In genomic region chr5:56910123-56910951, GRCh38 we compare ENCODE assay signal across 1 cellular context.
A peak's percentile ranks its signal among the peaks of the same experiment; 100 is the strongest.
TF ChIP-seq lines count a peak whose summit lies in the region.

No MANE protein-coding gene starts in this region.

TF ChIP-seq in K562, 482 proteins besides CTCF, POLR2A, EP300 and RAD21 (continued from another document and continues in another):
- TF ChIP-seq, protein P1, sequence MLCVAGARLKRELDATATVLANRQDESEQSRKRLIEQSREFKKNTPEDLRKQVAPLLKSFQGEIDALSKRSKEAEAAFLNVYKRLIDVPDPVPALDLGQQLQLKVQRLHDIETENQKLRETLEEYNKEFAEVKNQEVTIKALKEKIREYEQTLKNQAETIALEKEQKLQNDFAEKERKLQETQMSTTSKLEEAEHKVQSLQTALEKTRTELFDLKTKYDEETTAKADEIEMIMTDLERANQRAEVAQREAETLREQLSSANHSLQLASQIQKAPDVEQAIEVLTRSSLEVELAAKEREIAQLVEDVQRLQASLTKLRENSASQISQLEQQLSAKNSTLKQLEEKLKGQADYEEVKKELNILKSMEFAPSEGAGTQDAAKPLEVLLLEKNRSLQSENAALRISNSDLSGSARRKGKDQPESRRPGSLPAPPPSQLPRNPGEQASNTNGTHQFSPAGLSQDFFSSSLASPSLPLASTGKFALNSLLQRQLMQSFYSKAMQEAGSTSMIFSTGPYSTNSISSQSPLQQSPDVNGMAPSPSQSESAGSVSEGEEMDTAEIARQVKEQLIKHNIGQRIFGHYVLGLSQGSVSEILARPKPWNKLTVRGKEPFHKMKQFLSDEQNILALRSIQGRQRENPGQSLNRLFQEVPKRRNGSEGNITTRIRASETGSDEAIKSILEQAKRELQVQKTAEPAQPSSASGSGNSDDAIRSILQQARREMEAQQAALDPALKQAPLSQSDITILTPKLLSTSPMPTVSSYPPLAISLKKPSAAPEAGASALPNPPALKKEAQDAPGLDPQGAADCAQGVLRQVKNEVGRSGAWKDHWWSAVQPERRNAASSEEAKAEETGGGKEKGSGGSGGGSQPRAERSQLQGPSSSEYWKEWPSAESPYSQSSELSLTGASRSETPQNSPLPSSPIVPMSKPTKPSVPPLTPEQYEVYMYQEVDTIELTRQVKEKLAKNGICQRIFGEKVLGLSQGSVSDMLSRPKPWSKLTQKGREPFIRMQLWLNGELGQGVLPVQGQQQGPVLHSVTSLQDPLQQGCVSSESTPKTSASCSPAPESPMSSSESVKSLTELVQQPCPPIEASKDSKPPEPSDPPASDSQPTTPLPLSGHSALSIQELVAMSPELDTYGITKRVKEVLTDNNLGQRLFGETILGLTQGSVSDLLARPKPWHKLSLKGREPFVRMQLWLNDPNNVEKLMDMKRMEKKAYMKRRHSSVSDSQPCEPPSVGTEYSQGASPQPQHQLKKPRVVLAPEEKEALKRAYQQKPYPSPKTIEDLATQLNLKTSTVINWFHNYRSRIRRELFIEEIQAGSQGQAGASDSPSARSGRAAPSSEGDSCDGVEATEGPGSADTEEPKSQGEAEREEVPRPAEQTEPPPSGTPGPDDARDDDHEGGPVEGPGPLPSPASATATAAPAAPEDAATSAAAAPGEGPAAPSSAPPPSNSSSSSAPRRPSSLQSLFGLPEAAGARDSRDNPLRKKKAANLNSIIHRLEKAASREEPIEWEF (CRISPR knock-in tag; IDR thresholded peaks at IDR 0.05), result no peak
- TF ChIP-seq HDAC3 (IDR thresholded peaks at IDR 0.05; ENCODE audit: borderline replicate concordance, partially characterized antibody) (no peak), TFAM (CRISPR knock-in tag; conservative IDR thresholded peaks at IDR 0.05) (no peak), MTA1 (IDR thresholded peaks at IDR 0.05; ENCODE audit: borderline replicate concordance) (no peak), MAZ (CRISPR knock-in tag; conservative IDR thresholded peaks at IDR 0.05 in 1 of 2, IDR thresholded peaks at IDR 0.05 in 1 of 2) (no peak; a peak in 1 of 4 replicates), HDAC2 (IDR thresholded peaks at IDR 0.05) (peak; percentile 64; the same call in 1 of the 2 replicates), ZNF3 (CRISPR knock-in tag; IDR thresholded peaks at IDR 0.05) (no peak), HNRNPH1 (optimal IDR thresholded peaks at IDR 0.05; ENCODE audit: low read depth, low read length) (no peak), SIRT6 (IDR thresholded peaks at IDR 0.05; ENCODE audit: low read depth, low read length) (no peak), E2F3 (CRISPR knock-in tag; IDR thresholded peaks at IDR 0.05) (no peak), ETS1 (conservative IDR thresholded peaks at IDR 0.05; ENCODE audit: control insufficient read depth, low read depth, low read length) (no peak), NRF1 (conservative IDR thresholded peaks at IDR 0.05 in 1 of 2, IDR thresholded peaks at IDR 0.05 in 1 of 2) (no peak), BRD4 (IDR thresholded peaks at IDR 0.05) (no peak), E2F6 (IDR thresholded peaks at IDR 0.05; ENCODE audit: borderline replicate concordance in 1 of 2, extremely low read depth in 1 of 2, insufficient read depth in 1 of 2, insufficient read length in 1 of 2, low read depth in 1 of 2, low read length in 1 of 2, poor library complexity in 1 of 2, severe bottlenecking in 1 of 2) (no peak), FOXP4 (CRISPR knock-in tag; IDR thresholded peaks at IDR 0.05; ENCODE audit: borderline replicate concordance) (no peak), TRIM28 (IDR thresholded peaks at IDR 0.05) (no peak), CXXC5 (CRISPR knock-in tag; IDR thresholded peaks at IDR 0.05) (peak; percentile 48; the same call in 1 of the 2 replicates), ZSCAN29 (IDR thresholded peaks at IDR 0.05) (no peak), JUNB (CRISPR knock-in tag; conservative IDR thresholded peaks at IDR 0.05) (no peak), MECOM (CRISPR knock-in tag; IDR thresholded peaks at IDR 0.05) (no peak), CBFA2T2 (conservative IDR thresholded peaks at IDR 0.05) (no peak), ZMIZ1 (IDR thresholded peaks at IDR 0.05; ENCODE audit: low read depth in 2 of 2, low read length in 2 of 2) (no peak), HCFC1 (IDR thresholded peaks at IDR 0.05; ENCODE audit: low read depth, low read length) (no peak), RAD51 (IDR thresholded peaks at IDR 0.05; ENCODE audit: borderline replicate concordance, low read depth) (peak; percentile 51; the same call in 1 of the 2 replicates), ZNF174 (CRISPR knock-in tag; IDR thresholded peaks at IDR 0.05) (0 out of 2 replicates have a peak, but pooled peaks have one; percentile 30), TAF9B (IDR thresholded peaks at IDR 0.05; ENCODE audit: partially characterized antibody) (no peak), CHD1 (IDR thresholded peaks at IDR 0.05; ENCODE audit: low read length) (no peak), ZNF280A (IDR thresholded peaks at IDR 0.05; ENCODE audit: low read depth, partially characterized antibody) (no peak), EGR1 (conservative IDR thresholded peaks at IDR 0.05) (no peak), NR2F6 (CRISPR knock-in tag; IDR thresholded peaks at IDR 0.05) (no peak; the same call in 1 of the 2 replicates)
- TF ChIP-seq, protein P2, sequence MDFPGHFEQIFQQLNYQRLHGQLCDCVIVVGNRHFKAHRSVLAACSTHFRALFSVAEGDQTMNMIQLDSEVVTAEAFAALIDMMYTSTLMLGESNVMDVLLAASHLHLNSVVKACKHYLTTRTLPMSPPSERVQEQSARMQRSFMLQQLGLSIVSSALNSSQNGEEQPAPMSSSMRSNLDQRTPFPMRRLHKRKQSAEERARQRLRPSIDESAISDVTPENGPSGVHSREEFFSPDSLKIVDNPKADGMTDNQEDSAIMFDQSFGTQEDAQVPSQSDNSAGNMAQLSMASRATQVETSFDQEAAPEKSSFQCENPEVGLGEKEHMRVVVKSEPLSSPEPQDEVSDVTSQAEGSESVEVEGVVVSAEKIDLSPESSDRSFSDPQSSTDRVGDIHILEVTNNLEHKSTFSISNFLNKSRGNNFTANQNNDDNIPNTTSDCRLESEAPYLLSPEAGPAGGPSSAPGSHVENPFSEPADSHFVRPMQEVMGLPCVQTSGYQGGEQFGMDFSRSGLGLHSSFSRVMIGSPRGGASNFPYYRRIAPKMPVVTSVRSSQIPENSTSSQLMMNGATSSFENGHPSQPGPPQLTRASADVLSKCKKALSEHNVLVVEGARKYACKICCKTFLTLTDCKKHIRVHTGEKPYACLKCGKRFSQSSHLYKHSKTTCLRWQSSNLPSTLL (IDR thresholded peaks at IDR 0.05), result no peak
- TF ChIP-seq, protein P3, sequence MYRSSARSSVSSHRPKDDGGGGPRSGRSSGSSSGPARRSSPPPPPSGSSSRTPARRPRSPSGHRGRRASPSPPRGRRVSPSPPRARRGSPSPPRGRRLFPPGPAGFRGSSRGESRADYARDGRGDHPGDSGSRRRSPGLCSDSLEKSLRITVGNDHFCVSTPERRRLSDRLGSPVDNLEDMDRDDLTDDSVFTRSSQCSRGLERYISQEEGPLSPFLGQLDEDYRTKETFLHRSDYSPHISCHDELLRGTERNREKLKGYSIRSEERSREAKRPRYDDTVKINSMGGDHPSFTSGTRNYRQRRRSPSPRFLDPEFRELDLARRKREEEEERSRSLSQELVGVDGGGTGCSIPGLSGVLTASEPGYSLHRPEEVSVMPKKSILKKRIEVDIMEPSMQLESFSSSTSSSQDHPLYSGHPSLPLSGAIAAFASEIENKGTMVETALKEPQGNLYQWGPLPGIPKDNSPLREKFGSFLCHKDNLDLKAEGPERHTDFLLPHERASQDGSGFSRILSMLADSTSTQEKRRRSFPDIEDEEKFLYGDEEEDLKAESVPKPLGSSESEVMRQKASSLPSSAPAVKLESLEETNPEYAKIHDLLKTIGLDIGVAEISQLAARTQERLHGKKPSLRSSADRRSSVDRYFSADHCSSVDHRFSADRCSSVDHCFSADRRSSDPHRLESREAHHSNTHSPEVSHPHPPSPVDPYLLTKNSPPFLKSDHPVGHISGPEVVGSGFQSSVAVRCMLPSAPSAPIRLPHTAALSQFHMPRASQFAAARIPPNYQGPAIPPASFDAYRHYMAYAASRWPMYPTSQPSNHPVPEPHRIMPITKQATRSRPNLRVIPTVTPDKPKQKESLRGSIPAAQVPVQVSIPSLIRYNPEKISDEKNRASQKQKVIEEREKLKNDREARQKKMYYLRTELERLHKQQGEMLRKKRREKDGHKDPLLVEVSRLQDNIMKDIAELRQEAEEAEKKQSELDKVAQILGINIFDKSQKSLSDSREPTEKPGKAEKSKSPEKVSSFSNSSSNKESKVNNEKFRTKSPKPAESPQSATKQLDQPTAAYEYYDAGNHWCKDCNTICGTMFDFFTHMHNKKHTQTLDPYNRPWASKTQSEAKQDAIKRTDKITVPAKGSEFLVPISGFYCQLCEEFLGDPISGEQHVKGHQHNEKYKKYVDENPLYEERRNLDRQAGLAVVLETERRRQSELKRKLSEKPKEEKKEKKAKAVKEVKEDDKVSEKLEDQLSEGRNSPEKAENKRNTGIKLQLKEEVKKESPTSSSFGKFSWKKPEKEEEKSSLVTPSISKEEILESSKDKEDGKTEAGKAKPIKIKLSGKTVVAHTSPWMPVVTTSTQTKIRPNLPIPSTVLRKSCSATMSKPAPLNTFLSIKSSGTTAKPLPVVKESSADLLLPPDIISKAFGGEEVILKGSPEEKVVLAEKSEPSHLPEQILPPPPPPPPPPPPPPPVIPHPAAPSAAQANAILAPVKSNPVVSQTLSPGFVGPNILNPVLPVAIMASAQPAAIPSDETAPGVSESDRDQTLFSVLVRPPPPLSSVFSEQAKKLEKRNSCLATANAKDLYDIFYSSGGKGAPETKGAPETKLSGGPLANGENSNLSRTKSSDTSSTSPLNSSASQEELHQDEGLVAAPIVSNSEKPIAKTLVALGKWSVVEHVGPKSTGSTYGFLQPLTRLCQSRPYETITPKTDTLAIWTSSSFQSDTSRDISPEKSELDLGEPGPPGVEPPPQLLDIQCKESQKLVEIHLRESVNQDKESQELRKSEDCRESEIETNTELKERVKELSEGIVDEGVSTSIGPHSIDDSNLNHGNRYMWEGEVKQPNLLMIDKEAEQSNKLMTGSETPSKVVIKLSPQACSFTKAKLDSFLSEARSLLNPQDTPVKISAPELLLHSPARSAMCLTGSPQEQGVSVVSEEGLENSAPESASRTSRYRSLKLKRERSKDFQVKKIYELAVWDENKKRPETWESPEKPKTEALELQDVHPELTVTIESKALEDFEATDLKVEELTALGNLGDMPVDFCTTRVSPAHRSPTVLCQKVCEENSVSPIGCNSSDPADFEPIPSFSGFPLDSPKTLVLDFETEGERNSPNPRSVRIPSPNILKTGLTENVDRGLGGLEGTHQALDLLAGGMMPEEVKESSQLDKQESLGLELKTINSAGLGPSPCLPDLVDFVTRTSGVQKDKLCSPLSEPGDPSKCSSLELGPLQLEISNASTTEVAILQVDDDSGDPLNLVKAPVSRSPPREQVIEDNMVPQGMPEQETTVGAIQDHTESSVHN (IDR thresholded peaks at IDR 0.05; ENCODE audit: borderline replicate concordance in 1 of 2, low read depth in 1 of 2), result no peak
